In genomic region chr2:19802088-19802806, GRCh38 we compare ENCODE assay signal across 12 cellular contexts.
A peak's percentile ranks its signal among the peaks of the same experiment; 100 is the strongest.
DNase-seq lines count a peak whose midpoint lies in the region; ATAC-seq and TF ChIP-seq lines count a peak whose summit lies in the region.
"Had no signal": no experiment of that assay in that cellular context is flagged by ENCODE, and none has a peak within 500 bp of the region (broad histone marks: within the 10 kb centered on the region; RNA-seq: fewer than 3 reads in every experiment).

No MANE protein-coding gene starts in this region.

- H3K27ac ChIP-seq in right cardiac atrium (ENCODE audit: low read length) (peak overlapping the region; percentile 13), heart right ventricle (peak overlapping the region in 5 of 10 donors; percentile 22 to 61 (median 39)), muscle layer of colon (ENCODE audit: low read depth, low read length) (peak overlapping the region; percentile 57), left lung (no peak overlapping the region)
- H3K27ac ChIP-seq: upper lobe of left lung had no signal

- WGBS in right cardiac atrium: 78% methylated on average over 4 of the region's 4 CpGs
- 80 to 85% methylated on average over 4 of the region's 4 CpGs for WGBS in heart right ventricle, 2 donors

- H3K4me1 ChIP-seq in right cardiac atrium (ENCODE audit: control insufficient read depth, insufficient read depth, low read length): peaks cover 12% of the 10 kb centered on the region
- H3K4me1 ChIP-seq in heart right ventricle: peaks cover 12 to 38% (median 22%) of the 10 kb centered on the region in 9 donors
- H3K4me1 ChIP-seq in muscle layer of colon (ENCODE audit: insufficient read depth, low read length): peaks cover 22% of the 10 kb centered on the region
- H3K4me1 ChIP-seq in left lung: no peaks in the 10 kb centered on the region
- H3K4me1 ChIP-seq: upper lobe of left lung had no signal

- H3K36me3 ChIP-seq in heart right ventricle (no peaks in the 10 kb centered on the region), muscle layer of colon (ENCODE audit: insufficient read depth, low read length) (no peaks in the 10 kb centered on the region), left lung (no peaks in the 10 kb centered on the region)
- H3K36me3 ChIP-seq: upper lobe of left lung had no signal

- H3K9me3 ChIP-seq in right cardiac atrium (ENCODE audit: control insufficient read depth, low read length) (no peaks in the 10 kb centered on the region), heart right ventricle (no peaks in the 10 kb centered on the region), muscle layer of colon (ENCODE audit: low read length) (no peaks in the 10 kb centered on the region), left lung (no peaks in the 10 kb centered on the region)
- H3K9me3 ChIP-seq: upper lobe of left lung had no signal

- ATAC-seq in right cardiac atrium (no peak), heart right ventricle (no peak), left lung (no peak), GM21390 (IDR thresholded peaks at IDR 0.05; ENCODE audit: unreplicated experiment) (no peak)
- ATAC-seq: naive thymus-derived CD4-positive, alpha-beta T cell had no signal

- H3K9ac ChIP-seq in muscle layer of colon (ENCODE audit: low read length): no peak overlapping the region

- TF ChIP-seq CTCF in heart right ventricle (IDR thresholded peaks at IDR 0.05): no peak
- TF ChIP-seq CTCF in left lung (IDR thresholded peaks at IDR 0.05): no peak

- H3K27me3 ChIP-seq in right cardiac atrium (ENCODE audit: control insufficient read depth, insufficient read depth) (no peaks in the 10 kb centered on the region), heart right ventricle (no peaks in the 10 kb centered on the region), muscle layer of colon (ENCODE audit: control insufficient read depth in 1 of 2, insufficient read depth in 2 of 2, low read length in 2 of 2) (no peaks in the 10 kb centered on the region), left lung (no peaks in the 10 kb centered on the region)
- H3K27me3 ChIP-seq: upper lobe of left lung had no signal

- intact Hi-C loops in right cardiac atrium (cut with DNase I) (loop anchor here in 1 of 4 donors (2.0 kb wide), 1 partner anchor 123 kb away; no protein-coding TSS in a partner anchor), heart right ventricle (cut with DNase I) (no loop called here), left lung (cut with DNase I) (no loop called here)

- no peak for DNase-seq in right cardiac atrium
- no peak for DNase-seq in heart right ventricle
- DNase-seq in astrocyte of the hippocampus (ENCODE audit: low read depth, low spot score): peak; percentile 62
- no peak for DNase-seq in left lung
- no peak for DNase-seq in NCI-H146 (lab: John Stamatoyannopoulos, UW)
- DNase-seq in AG08395 (ENCODE audit: low spot score): no peak
- DNase-seq: activated naive CD4-positive, alpha-beta T cell treated with anti-CD3 and anti-CD28 coated beads, Interleukin-2, amount 50 U/mL, for 16 hours; naive thymus-derived CD4-positive, alpha-beta T cell; NCI-H524 treated with DMSO at 0.1 percent for 48 hours had no signal

- H3K4me3 ChIP-seq in right cardiac atrium (ENCODE audit: low read length) (no peak overlapping the region), heart right ventricle (no peak overlapping the region), muscle layer of colon (ENCODE audit: low read depth in 1 of 2, low read length in 2 of 2) (no peak overlapping the region), left lung (no peak overlapping the region)
- H3K4me3 ChIP-seq: upper lobe of left lung had no signal

Comparison
In these comparisons a context has a peak if more than half of its experiments do, and no peak if none do; other contexts are left out.
1. H3K27ac ChIP-seq: peak in right cardiac atrium (single experiment) and muscle layer of colon (single experiment); none in left lung (0 of 2).